21 cellular contexts compared by ENCODE assay signal in genomic region chr3:195109098-195109657, GRCh38.
"Had no signal": no experiment of that assay in that cellular context is flagged by ENCODE, and none has a peak within 500 bp of the region (broad histone marks: within the 10 kb centered on the region; RNA-seq: fewer than 3 reads in every experiment).

No MANE protein-coding gene starts in this region.

- H3K36me3 ChIP-seq: heart right ventricle, neural progenitor cell, prostate gland, stomach, suprapubic skin, tibial nerve, vagina had no signal

- H3K9ac ChIP-seq: neural progenitor cell had no signal

- H3K9me3 ChIP-seq: heart right ventricle, prostate gland, stomach, suprapubic skin, tibial nerve, vagina had no signal

- H3K4me1 ChIP-seq: neural progenitor cell had no signal

- DNase-seq: activated CD4-positive, alpha-beta T cell treated with anti-CD3 and anti-CD28 coated beads for 1 hour; activated naive CD4-positive, alpha-beta T cell; activated T-cell treated with anti-CD3 and anti-CD28 coated beads, Interleukin-2, amount 50 U/mL, for 4 hours; amniotic stem cell; cortex of kidney; endodermal cell; heart right ventricle; stimulated activated CD4-positive, alpha-beta T cell treated with anti-CD3 and anti-CD28 coated beads, Interleukin-2, amount 100 ng/mL, for 24 hours; stomach; T-helper 9 cell had no signal

- H2AFZ ChIP-seq: neural progenitor cell had no signal

- H3K27me3 ChIP-seq: heart right ventricle, neural progenitor cell, stomach, suprapubic skin, tibial nerve, vagina had no signal

- ATAC-seq: activated T-cell treated with anti-CD3 and anti-CD28 coated beads, Interleukin-2, amount 50 U/mL, for 4 hours; heart right ventricle; left lobe of liver; naive thymus-derived CD8-positive, alpha-beta T cell; stimulated activated effector memory CD8-positive, alpha-beta T cell treated with anti-CD3 and anti-CD28 coated beads, Interleukin-12 subunit alpha, Interleukin-12 subunit beta, amount 100 ng/mL, for 72 hours had no signal

- H3K27ac ChIP-seq: epithelial cell of prostate, heart right ventricle, neural progenitor cell, prostate gland, skin epidermis, stomach, suprapubic skin, tibial nerve, vagina had no signal

- H3K4me2 ChIP-seq: neural progenitor cell had no signal

- H3K4me3 ChIP-seq: heart right ventricle, lung, neural progenitor cell, prostate gland, skin epidermis, stomach, suprapubic skin, tibial nerve, vagina had no signal
